10 cellular contexts compared by ENCODE assay signal in the genomic region with DNA sequence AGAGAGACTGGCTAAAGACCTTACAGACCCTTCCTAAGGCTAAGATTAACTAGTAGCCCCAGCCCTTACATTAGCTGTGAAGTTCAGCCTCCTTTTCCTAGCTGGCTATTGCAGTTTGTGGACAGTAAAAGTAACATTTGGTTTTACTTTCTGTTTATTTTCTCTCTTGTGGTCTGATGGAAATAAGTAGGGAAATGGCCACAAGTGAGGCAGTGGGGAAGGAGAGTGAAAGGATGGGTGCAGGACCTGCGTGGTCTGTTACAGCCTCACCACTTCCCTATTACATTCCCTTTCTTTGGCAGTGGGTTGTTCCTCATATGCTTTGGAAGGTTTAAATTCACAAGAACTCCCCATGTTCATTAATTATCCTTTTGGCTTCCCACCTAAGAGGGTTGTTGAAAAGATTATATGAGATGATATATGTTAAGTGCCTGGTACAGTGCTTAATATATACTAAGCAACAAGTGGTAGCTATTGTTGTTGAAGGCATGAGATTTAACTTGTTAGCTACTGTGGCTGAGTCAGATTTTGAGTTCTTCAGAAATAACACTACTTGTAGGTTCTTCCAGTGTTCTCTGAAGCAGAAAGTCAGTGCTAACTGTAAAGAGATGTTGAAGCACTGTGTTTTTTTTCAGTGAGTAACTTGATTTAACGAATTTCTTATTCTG.
DNase-seq lines count a peak whose midpoint lies in the region; ATAC-seq and TF ChIP-seq lines count a peak whose summit lies in the region.
"Had no signal": no experiment of that assay in that cellular context is flagged by ENCODE, and none has a peak within 500 bp of the region (broad histone marks: within the 10 kb centered on the region; RNA-seq: fewer than 3 reads in every experiment).

No MANE protein-coding gene starts in this region.

- DNase-seq in RPMI7951 (ENCODE audit: low read depth), result peak; percentile 49
- DNase-seq in osteocyte (ENCODE audit: extremely low spot score, unreplicated experiment), result no peak
- DNase-seq in NCI-H1092 treated with DMSO at 0.1 percent for 48 hours (lab: John Stamatoyannopoulos, UW), result no peak
- DNase-seq in stimulated activated CD8-positive, alpha-beta memory T cell treated with anti-CD3 and anti-CD28 coated beads, Interleukin-4, amount 100 ng/mL, for 48 hours, result no peak
- DNase-seq in sigmoid colon, result no peak
- DNase-seq: cerebellar nuclear complex, NCI-H2107, PC-9 had no signal

- no peaks in the 10 kb centered on the region for H3K9me3 ChIP-seq in sigmoid colon

- TF ChIP-seq CTCF in osteocyte (IDR thresholded peaks at IDR 0.05), result no peak
- no peak for TF ChIP-seq CTCF in sigmoid colon (IDR thresholded peaks at IDR 0.05)

- peaks cover 58% of the 10 kb centered on the region for H3K36me3 Mint-ChIP-seq in osteocyte (ENCODE audit: unreplicated experiment)

- H3K27me3 ChIP-seq in sigmoid colon, result no peaks in the 10 kb centered on the region

- no peak for TF ChIP-seq POLR2A in sigmoid colon (IDR thresholded peaks at IDR 0.05)

- ATAC-seq in GM19025 (IDR thresholded peaks at IDR 0.05; ENCODE audit: low read depth, unreplicated experiment) (peak; percentile 67), HG02642 (IDR thresholded peaks at IDR 0.05; ENCODE audit: poor library complexity, unreplicated experiment) (peak; percentile 68)

- 84 to 88% methylated on average over 2 of the region's 2 CpGs for WGBS in sigmoid colon, 2 donors

- no peak overlapping the region for H3K4me3 Mint-ChIP-seq in osteocyte (ENCODE audit: unreplicated experiment)

- no peaks in the 10 kb centered on the region for H3K27me3 Mint-ChIP-seq in osteocyte (ENCODE audit: unreplicated experiment)

- H3K9me3 Mint-ChIP-seq in osteocyte (ENCODE audit: unreplicated experiment), result no peaks in the 10 kb centered on the region

- no peak for TF ChIP-seq EP300 in sigmoid colon (IDR thresholded peaks at IDR 0.05)

- peak overlapping the region; percentile 60 for H3K27ac Mint-ChIP-seq in osteocyte (ENCODE audit: unreplicated experiment)

- intact Hi-C loops in sigmoid colon (cut with DNase I), result no loop called here

- peaks cover 49% of the 10 kb centered on the region for H3K4me1 Mint-ChIP-seq in osteocyte (ENCODE audit: unreplicated experiment)

- peaks cover 0 to 10% (median 4%) of the 10 kb centered on the region in 4 donors for H3K4me1 ChIP-seq in sigmoid colon

- no peak overlapping the region for H3K27ac ChIP-seq in sigmoid colon
- H3K27ac ChIP-seq: PC-9 had no signal

- peaks cover 0 to 33% (median 0%) of the 10 kb centered on the region in 4 donors for H3K36me3 ChIP-seq in sigmoid colon

- no peak overlapping the region for H3K4me3 ChIP-seq in sigmoid colon
- H3K4me3 ChIP-seq: PC-9 had no signal
